Comparison of ENCODE assay signal across 27 cellular contexts in genomic region chr5:180469866-180470265, GRCh38. TPM values are rescaled to one million over a fixed set of nuclear protein-coding genes. Genes with fewer than 3 reads are reported as not detected.
A peak's percentile ranks its signal among the peaks of the same experiment; 100 is the strongest.
DNase-seq lines count a peak whose midpoint lies in the region; ATAC-seq, FAIRE-seq and TF ChIP-seq lines count a peak whose summit lies in the region.
"Had no signal": no experiment of that assay in that cellular context is flagged by ENCODE, and none has a peak within 500 bp of the region (broad histone marks: within the 10 kb centered on the region; RNA-seq: fewer than 3 reads in every experiment).

No MANE protein-coding gene starts in this region.

- H2AK5ac ChIP-seq in neuronal stem cell (ENCODE audit: low read depth, low read length): no peak overlapping the region

- ATAC-seq in stimulated activated naive CD8-positive, alpha-beta T cell treated with anti-CD3 and anti-CD28 coated beads, Interleukin-15, Interleukin-2, amounts not matched to agents 100 U/mL and 50 U/mL, for 24 hours: no peak
- ATAC-seq in GM19395 (IDR thresholded peaks at IDR 0.05; ENCODE audit: unreplicated experiment): no peak
- no peak for ATAC-seq in GM21390 (IDR thresholded peaks at IDR 0.05; ENCODE audit: unreplicated experiment)
- ATAC-seq: GM12878 had no signal

- no peaks in the 10 kb centered on the region for H3K79me1 ChIP-seq in neuronal stem cell (ENCODE audit: low read depth, low read length)

- DNase-seq in stimulated activated naive CD8-positive, alpha-beta T cell treated with anti-CD3 and anti-CD28 coated beads, Interleukin-15, Interleukin-2, amounts not matched to agents 100 U/mL and 50 U/mL, for 24 hours: no peak
- DNase-seq in astrocyte (ENCODE audit: low read depth) (no peak), neuronal stem cell (ENCODE audit: low spot score) (no peak)
- DNase-seq: 8988T; ACHN; BE2C; C1 segment of cervical spinal cord; CD4-positive, alpha-beta memory T cell; CD4-positive, CD25-positive, alpha-beta regulatory T cell; CD8-positive, alpha-beta memory T cell; COR-L47; DMS 273 treated with DMSO at 0.1 percent for 48 hours; DMS153; DMS53; DMS79; DND-41; EL; GDM1 had no signal

- H3K14ac ChIP-seq in neuronal stem cell (ENCODE audit: low read length): no peak overlapping the region

- H3K36me3 ChIP-seq in astrocyte (ENCODE audit: insufficient read depth, low read length) (no peaks in the 10 kb centered on the region), neuronal stem cell (replicated peaks in 1 of 2; ENCODE audit: control insufficient read depth in 2 of 2, insufficient read depth in 2 of 2, low read length in 2 of 2) (no peaks in the 10 kb centered on the region)
- H3K36me3 ChIP-seq: BE2C, BLaER1 had no signal

- H2BK120ac ChIP-seq in neuronal stem cell (ENCODE audit: low read depth, low read length): no peak overlapping the region

- H2AFZ ChIP-seq in astrocyte (ENCODE audit: low read depth, low read length): no peak overlapping the region
- no peak overlapping the region for H2AFZ ChIP-seq in neuronal stem cell (ENCODE audit: low read length)

- no peak overlapping the region for H3K23ac ChIP-seq in neuronal stem cell (ENCODE audit: low read depth, low read length, poor library complexity)

- H4K91ac ChIP-seq in neuronal stem cell (ENCODE audit: low read depth, low read length, poor library complexity): no peak overlapping the region

- H3K4me1 ChIP-seq in astrocyte (ENCODE audit: insufficient read depth, low read length): no peaks in the 10 kb centered on the region
- H3K4me1 ChIP-seq in neuronal stem cell (ENCODE audit: control insufficient read depth in 2 of 2, insufficient read depth in 1 of 2, low read depth in 1 of 2, low read length in 2 of 2): no peaks in the 10 kb centered on the region
- H3K4me1 ChIP-seq: BE2C had no signal

- H3K27me3 ChIP-seq in astrocyte (ENCODE audit: insufficient read depth, low read length) (no peaks in the 10 kb centered on the region), neuronal stem cell (ENCODE audit: control insufficient read depth in 3 of 3, insufficient read depth in 3 of 3, low read depth in 1 of 3, low read length in 3 of 3) (peaks cover 0 to 23% (median 0%) of the 10 kb centered on the region in 3 experiments)
- H3K27me3 ChIP-seq: BLaER1 had no signal

- H2BK12ac ChIP-seq in neuronal stem cell (ENCODE audit: low read length): no peak overlapping the region

- H4K8ac ChIP-seq in neuronal stem cell (ENCODE audit: low read depth, low read length): no peak overlapping the region

- no peak overlapping the region for H3K4me2 ChIP-seq in astrocyte (ENCODE audit: low read length)
- no peak overlapping the region for H3K4me2 ChIP-seq in neuronal stem cell (ENCODE audit: insufficient read depth, low read length, poor library complexity, severe bottlenecking)
- H3K4me2 ChIP-seq: BLaER1 had no signal

- H3K4me3 Mint-ChIP-seq in stimulated activated naive CD8-positive, alpha-beta T cell treated with anti-CD3 and anti-CD28 coated beads, Interleukin-15, Interleukin-2, amounts not matched to agents 100 ng/mL and 50 ng/mL, for 24 hours: no peak overlapping the region
- peak overlapping the region; percentile 28 for H3K4me3 Mint-ChIP-seq in astrocyte (ENCODE audit: unreplicated experiment)
- H3K4me3 Mint-ChIP-seq: CD14-positive monocyte; CD4-positive, alpha-beta memory T cell; CD4-positive, CD25-positive, alpha-beta regulatory T cell; CD8-positive, alpha-beta memory T cell had no signal

- no peaks in the 10 kb centered on the region for H3K36me3 Mint-ChIP-seq in stimulated activated naive CD8-positive, alpha-beta T cell treated with anti-CD3 and anti-CD28 coated beads, Interleukin-15, Interleukin-2, amounts not matched to agents 100 ng/mL and 50 ng/mL, for 24 hours (ENCODE audit: low read depth)
- no peaks in the 10 kb centered on the region for H3K36me3 Mint-ChIP-seq in astrocyte (ENCODE audit: low read depth, unreplicated experiment)
- H3K36me3 Mint-ChIP-seq: CD14-positive monocyte; CD4-positive, alpha-beta memory T cell; CD4-positive, CD25-positive, alpha-beta regulatory T cell; CD8-positive, alpha-beta memory T cell had no signal

- no peak for TF ChIP-seq CTCF in astrocyte (IDR thresholded peaks at IDR 0.05; ENCODE audit: insufficient read depth, low read depth, low read length)

- H3K79me2 ChIP-seq in astrocyte (ENCODE audit: insufficient read depth, low read length): no peaks in the 10 kb centered on the region

- no peaks in the 10 kb centered on the region for H3K9me3 ChIP-seq in astrocyte (ENCODE audit: insufficient read depth, low read depth, low read length)
- H3K9me3 ChIP-seq in neuronal stem cell (replicated peaks in 1 of 2; ENCODE audit: control insufficient read depth in 2 of 2, insufficient read depth in 1 of 2, low read depth in 1 of 2, low read length in 2 of 2): no peaks in the 10 kb centered on the region
- H3K9me3 ChIP-seq: BE2C had no signal

- H3K9me3 Mint-ChIP-seq in stimulated activated naive CD8-positive, alpha-beta T cell treated with anti-CD3 and anti-CD28 coated beads, Interleukin-15, Interleukin-2, amounts not matched to agents 100 ng/mL and 50 ng/mL, for 24 hours: no peaks in the 10 kb centered on the region
- no peaks in the 10 kb centered on the region for H3K9me3 Mint-ChIP-seq in astrocyte (ENCODE audit: unreplicated experiment)
- H3K9me3 Mint-ChIP-seq: CD4-positive, alpha-beta memory T cell; CD4-positive, CD25-positive, alpha-beta regulatory T cell; CD8-positive, alpha-beta memory T cell had no signal

- H2BK15ac ChIP-seq in neuronal stem cell (ENCODE audit: low read length): no peak overlapping the region

- no peaks in the 10 kb centered on the region for H3K4me1 Mint-ChIP-seq in stimulated activated naive CD8-positive, alpha-beta T cell treated with anti-CD3 and anti-CD28 coated beads, Interleukin-15, Interleukin-2, amounts not matched to agents 100 ng/mL and 50 ng/mL, for 24 hours (ENCODE audit: low read depth)
- H3K4me1 Mint-ChIP-seq in astrocyte (ENCODE audit: low read depth, unreplicated experiment): peaks cover 2% of the 10 kb centered on the region
- H3K4me1 Mint-ChIP-seq: CD14-positive monocyte had no signal

- peak overlapping the region; percentile 58 for H3K27ac Mint-ChIP-seq in stimulated activated naive CD8-positive, alpha-beta T cell treated with anti-CD3 and anti-CD28 coated beads, Interleukin-15, Interleukin-2, amounts not matched to agents 100 ng/mL and 50 ng/mL, for 24 hours
- no peak overlapping the region for H3K27ac Mint-ChIP-seq in astrocyte (ENCODE audit: unreplicated experiment)
- H3K27ac Mint-ChIP-seq: CD4-positive, alpha-beta memory T cell; CD4-positive, CD25-positive, alpha-beta regulatory T cell had no signal

- H3K4me3 ChIP-seq in astrocyte (ENCODE audit: insufficient read depth, low read depth, low read length) (no peak overlapping the region), neuronal stem cell (ENCODE audit: low read length in 2 of 2) (no peak overlapping the region)
- H3K4me3 ChIP-seq: BLaER1, GM12878 had no signal

- no peak overlapping the region for H3K9ac ChIP-seq in astrocyte (ENCODE audit: low read length)
- no peak overlapping the region for H3K9ac ChIP-seq in neuronal stem cell (ENCODE audit: low read depth, low read length, poor library complexity)
- H3K9ac ChIP-seq: BLaER1 had no signal

- no peak overlapping the region for H3K27ac ChIP-seq in astrocyte (ENCODE audit: low read depth, low read length)
- H3K27ac ChIP-seq in neuronal stem cell (replicated peaks; ENCODE audit: low read length): no peak overlapping the region
- H3K27ac ChIP-seq: BLaER1 had no signal

- H3K27me3 Mint-ChIP-seq in stimulated activated naive CD8-positive, alpha-beta T cell treated with anti-CD3 and anti-CD28 coated beads, Interleukin-15, Interleukin-2, amounts not matched to agents 100 ng/mL and 50 ng/mL, for 24 hours: no peaks in the 10 kb centered on the region
- H3K27me3 Mint-ChIP-seq in astrocyte (ENCODE audit: low read depth, unreplicated experiment): peaks cover 43% of the 10 kb centered on the region

- H4K20me1 ChIP-seq in astrocyte (ENCODE audit: insufficient read depth, low read length): no peaks in the 10 kb centered on the region
- H4K20me1 ChIP-seq: BLaER1 had no signal

- FAIRE-seq in astrocyte (lab: Jason Lieb, UNC): no peak
- FAIRE-seq: A204.1, GM12878, GM12892, GM18507 had no signal

- no CpG with 5 or more reads among the region's 1 CpG for WGBS in neuronal stem cell (ENCODE audit: extremely low coverage in 2 of 2, insufficient read length in 2 of 2, insufficient replicate concordance in 1 of 2), 2 donors

- no peak overlapping the region for H3K4ac ChIP-seq in neuronal stem cell (ENCODE audit: low read length)

- no peak overlapping the region for H2BK5ac ChIP-seq in neuronal stem cell (ENCODE audit: low read length)

- peak overlapping the region; percentile 40 for H3K18ac ChIP-seq in neuronal stem cell (ENCODE audit: low read length)

RNA-seq across cellular contexts. Expression of gene CNOT6, which starts 24.3 kb away (rescaled TPM):
- total RNA-seq in astrocyte: 33.7 and 41.7 TPM in 2 replicates
- polyA plus RNA-seq in neuronal stem cell (2013, experiment 1 of 2): 38.2 TPM
- polyA plus RNA-seq in neuronal stem cell (2013, experiment 2 of 2): 40.6 TPM
